17 cellular contexts compared by ENCODE assay signal in genomic region chr11:131253142-131253884, GRCh38.
DNase-seq lines count a peak whose midpoint lies in the region; FAIRE-seq and TF ChIP-seq lines count a peak whose summit lies in the region.
"Had no signal": no experiment of that assay in that cellular context is flagged by ENCODE, and none has a peak within 500 bp of the region (broad histone marks: within the 10 kb centered on the region; RNA-seq: fewer than 3 reads in every experiment).

No MANE protein-coding gene starts in this region.

- no peak overlapping the region for H2BK5ac ChIP-seq in neuronal stem cell (ENCODE audit: low read length)

- peaks cover 22% of the 10 kb centered on the region for H3K4me1 ChIP-seq in HUES48 (ENCODE audit: control insufficient read depth, insufficient read depth, low read length)
- peaks cover 0 to 10% of the 10 kb centered on the region in 2 donors for H3K4me1 ChIP-seq in neuronal stem cell (ENCODE audit: control insufficient read depth in 2 of 2, insufficient read depth in 1 of 2, low read depth in 1 of 2, low read length in 2 of 2)
- H3K4me1 ChIP-seq: tibial nerve had no signal

- TF ChIP-seq POLR2A in GM12891 (IDR thresholded peaks at IDR 0.05; ENCODE audit: low read depth, low read length), result no peak

- H3K4ac ChIP-seq in neuronal stem cell (ENCODE audit: low read length), result no peak overlapping the region

- no peak overlapping the region for H4K8ac ChIP-seq in neuronal stem cell (ENCODE audit: low read depth, low read length)

- no peak overlapping the region for H3K18ac ChIP-seq in neuronal stem cell (ENCODE audit: low read length)

- no peak overlapping the region for H2BK15ac ChIP-seq in neuronal stem cell (ENCODE audit: low read length)

- H2BK120ac ChIP-seq in neuronal stem cell (ENCODE audit: low read depth, low read length), result no peak overlapping the region

- WGBS in neuronal stem cell (ENCODE audit: extremely low coverage in 2 of 2, insufficient read length in 2 of 2, insufficient replicate concordance in 1 of 2), 2 donors, result no CpG with 5 or more reads among the region's 8 CpGs

- H3K79me1 ChIP-seq in neuronal stem cell (ENCODE audit: low read depth, low read length), result no peaks in the 10 kb centered on the region

- H3K27ac ChIP-seq in HUES48 (ENCODE audit: low read depth, low read length) (peak overlapping the region; percentile 97), neuronal stem cell (replicated peaks; ENCODE audit: low read length) (no peak overlapping the region)
- H3K27ac ChIP-seq: tibial nerve had no signal

- H2AK5ac ChIP-seq in neuronal stem cell (ENCODE audit: low read depth, low read length), result no peak overlapping the region

- peak overlapping the region; percentile 75 for H3K4me3 ChIP-seq in HUES48 (ENCODE audit: low read depth, low read length)
- H3K4me3 ChIP-seq in iPS-11a (ENCODE audit: low read depth, low read length), result peak overlapping the region; percentile 33
- no peak overlapping the region for H3K4me3 ChIP-seq in neuronal stem cell (ENCODE audit: low read length in 2 of 2)
- H3K4me3 ChIP-seq: tibial nerve had no signal

- no peak for FAIRE-seq in GM12891 (lab: Jason Lieb, UNC)
- FAIRE-seq: endothelial cell of umbilical vein had no signal

- no peak overlapping the region for H3K14ac ChIP-seq in neuronal stem cell (ENCODE audit: low read length)

- H3K23ac ChIP-seq in neuronal stem cell (ENCODE audit: low read depth, low read length, poor library complexity), result no peak overlapping the region

- no peaks in the 10 kb centered on the region for H3K36me3 ChIP-seq in HUES48 (ENCODE audit: control insufficient read depth, insufficient read depth, low read length)
- no peaks in the 10 kb centered on the region for H3K36me3 ChIP-seq in neuronal stem cell (replicated peaks in 1 of 2; ENCODE audit: control insufficient read depth in 2 of 2, insufficient read depth in 2 of 2, low read length in 2 of 2)
- H3K36me3 ChIP-seq: tibial nerve had no signal

- H4K91ac ChIP-seq in neuronal stem cell (ENCODE audit: low read depth, low read length, poor library complexity), result no peak overlapping the region

- no peak overlapping the region for H3K4me2 ChIP-seq in neuronal stem cell (ENCODE audit: insufficient read depth, low read length, poor library complexity, severe bottlenecking)

- DNase-seq in amniotic stem cell (lab: John Stamatoyannopoulos, UW) (peak; percentile 11), neuronal stem cell (ENCODE audit: low spot score) (no peak), GM12891 (ENCODE audit: insufficient read length, low spot score) (no peak), NCI-H69 (lab: John Stamatoyannopoulos, UW) (no peak)
- DNase-seq in stimulated activated CD8-positive, alpha-beta memory T cell treated with anti-CD3 and anti-CD28 coated beads, Interleukin-4, amount 100 ng/mL, for 48 hours, result no peak
- DNase-seq: activated CD8-positive, alpha-beta T cell treated with anti-CD3 and anti-CD28 coated beads, Interleukin-2, amount 10 ng/mL, durations not matched to agents 7 days and 5 days; activated naive CD4-positive, alpha-beta T cell treated with anti-CD3 and anti-CD28 coated beads, Interleukin-2, amount 10 ng/mL, durations not matched to agents 7 days and 5 days; activated T-cell treated with anti-CD3 and anti-CD28 coated beads, Interleukin-2, amount 50 U/mL, for 24 hours; AML-193; NCI-H1694; NCI-H345; stimulated activated CD4-positive, alpha-beta T cell treated with anti-CD3 and anti-CD28 coated beads, Interleukin-1b, Interleukin-23, amount 100 ng/mL, for 48 hours; stimulated activated naive CD8-positive, alpha-beta T cell treated with anti-CD3 and anti-CD28 coated beads, Interleukin-15, Interleukin-2, amounts not matched to agents 100 U/mL and 50 U/mL, for 24 hours had no signal

- H2BK12ac ChIP-seq in neuronal stem cell (ENCODE audit: low read length), result no peak overlapping the region

- H3K9ac ChIP-seq in HUES48 (ENCODE audit: low read depth, low read length), result peak overlapping the region; percentile 93
- H3K9ac ChIP-seq in neuronal stem cell (ENCODE audit: low read depth, low read length, poor library complexity), result no peak overlapping the region

- H3K27me3 ChIP-seq in HUES48 (ENCODE audit: control insufficient read depth, insufficient read depth, low read length) (no peaks in the 10 kb centered on the region), neuronal stem cell (ENCODE audit: control insufficient read depth in 3 of 3, insufficient read depth in 3 of 3, low read depth in 1 of 3, low read length in 3 of 3) (peaks cover 0 to 9% (median 0%) of the 10 kb centered on the region in 3 experiments)
- H3K27me3 ChIP-seq: tibial nerve had no signal

- H2AFZ ChIP-seq in neuronal stem cell (ENCODE audit: low read length), result peak overlapping the region; percentile 45

- H3K9me3 ChIP-seq in HUES48 (ENCODE audit: control insufficient read depth, insufficient read depth, low read length) (no peaks in the 10 kb centered on the region), neuronal stem cell (replicated peaks in 1 of 2; ENCODE audit: control insufficient read depth in 2 of 2, insufficient read depth in 1 of 2, low read depth in 1 of 2, low read length in 2 of 2) (no peaks in the 10 kb centered on the region)
- H3K9me3 ChIP-seq: tibial nerve had no signal

TF ChIP-seq in GM12891, 5 proteins besides CTCF, POLR2A, EP300 and RAD21:
- TF ChIP-seq POU2F2 (IDR thresholded peaks at IDR 0.05; ENCODE audit: low read depth, low read length) (no peak), TAF1 (IDR thresholded peaks at IDR 0.05; ENCODE audit: low read depth, low read length) (no peak), SPI1 (IDR thresholded peaks at IDR 0.05; ENCODE audit: low read depth, low read length) (no peak), POLR2AphosphoS5 (IDR thresholded peaks at IDR 0.05; ENCODE audit: low read depth, low read length) (no peak), PAX5 (IDR thresholded peaks at IDR 0.05; ENCODE audit: insufficient read depth, low read length, severe bottlenecking) (no peak)

Comparison
In these comparisons a context has a peak if more than half of its experiments do, and no peak if none do; other contexts are left out.
1. H3K4me3 ChIP-seq: peak in HUES48 (single experiment) and iPS-11a (single experiment); none in neuronal stem cell (0 of 2).